In genomic region chr1:229041946-229042345, GRCh38 we compare ENCODE assay signal across 19 cellular contexts.
DNase-seq lines count a peak whose midpoint lies in the region; ATAC-seq and TF ChIP-seq lines count a peak whose summit lies in the region.
"Had no signal": no experiment of that assay in that cellular context is flagged by ENCODE, and none has a peak within 500 bp of the region (broad histone marks: within the 10 kb centered on the region; RNA-seq: fewer than 3 reads in every experiment).

No MANE protein-coding gene starts in this region.

- no peaks in the 10 kb centered on the region for H3K79me1 ChIP-seq in mesendoderm (ENCODE audit: low read length)

- no peaks in the 10 kb centered on the region for H3K9me3 ChIP-seq in right atrium auricular region
- peaks cover 7% of the 10 kb centered on the region for H3K9me3 ChIP-seq in endodermal cell (ENCODE audit: control insufficient read depth, low read length)
- H3K9me3 ChIP-seq: A549, Caco-2 had no signal

- H3K36me3 Mint-ChIP-seq in endodermal cell (ENCODE audit: low read depth) (no peaks in the 10 kb centered on the region), immature natural killer cell (peaks cover 3 to 4% (median 4%) of the 10 kb centered on the region in 3 donors)
- H3K36me3 Mint-ChIP-seq: CD8-positive, alpha-beta T cell had no signal

- TF ChIP-seq CTCF in right atrium auricular region (IDR thresholded peaks at IDR 0.05) (no peak), endodermal cell (conservative IDR thresholded peaks at IDR 0.05) (no peak)

- peak overlapping the region; percentile 23 for H3K27ac Mint-ChIP-seq in endodermal cell
- H3K27ac Mint-ChIP-seq in immature natural killer cell, result no peak overlapping the region
- H3K27ac Mint-ChIP-seq: B cell; CD4-positive, alpha-beta T cell; CD8-positive, alpha-beta T cell had no signal

- no peak for ATAC-seq in left cardiac atrium
- ATAC-seq: A549; CD8-positive, alpha-beta T cell had no signal

- H3K4me2 ChIP-seq in mesendoderm (ENCODE audit: low read length), result no peak overlapping the region
- H3K4me2 ChIP-seq: A549 had no signal

- no peak overlapping the region for H3K4ac ChIP-seq in mesendoderm (ENCODE audit: low read depth, low read length)

- no peaks in the 10 kb centered on the region for H3K9me3 Mint-ChIP-seq in endodermal cell
- H3K9me3 Mint-ChIP-seq in immature natural killer cell, result peaks cover 0 to 2% (median under 1%) of the 10 kb centered on the region in 6 donors
- H3K9me3 Mint-ChIP-seq: CD4-positive, alpha-beta T cell; CD8-positive, alpha-beta T cell had no signal

- H3K4me1 ChIP-seq in right atrium auricular region (no peaks in the 10 kb centered on the region), endodermal cell (ENCODE audit: control insufficient read depth, insufficient read depth, low read length) (no peaks in the 10 kb centered on the region), mesendoderm (ENCODE audit: control insufficient read depth, low read depth, low read length) (no peaks in the 10 kb centered on the region)
- H3K4me1 ChIP-seq: A549, Caco-2 had no signal

- no peak overlapping the region for H2BK5ac ChIP-seq in mesendoderm (ENCODE audit: low read length)

- H3K18ac ChIP-seq in mesendoderm (ENCODE audit: low read length), result no peak overlapping the region

- 76% methylated on average over 2 to 9 of the region's 9 CpGs for WGBS in endodermal cell (ENCODE audit: insufficient coverage in 1 of 2, insufficient read length in 1 of 2), 2 experiments
- no CpG with 5 or more reads among the region's 9 CpGs for WGBS in mesendoderm (ENCODE audit: extremely low coverage, insufficient coverage, low lambda C conversion rate)

- no peak overlapping the region for H2BK120ac ChIP-seq in mesendoderm (ENCODE audit: low read depth, low read length)

- intact Hi-C loops in left cardiac atrium (cut with DNase I), result no loop called here

- H3K27me3 Mint-ChIP-seq in endodermal cell (ENCODE audit: insufficient read depth) (peaks cover 12% of the 10 kb centered on the region), immature natural killer cell (ENCODE audit: low read depth in 3 of 3) (peaks cover 5 to 32% (median 10%) of the 10 kb centered on the region in 3 donors)
- H3K27me3 Mint-ChIP-seq: CD4-positive, alpha-beta T cell had no signal

- no peak overlapping the region for H2AK5ac ChIP-seq in mesendoderm (ENCODE audit: low read length)

- H4K8ac ChIP-seq in mesendoderm (ENCODE audit: low read depth, low read length), result no peak overlapping the region

- H3K4me3 ChIP-seq in right atrium auricular region (no peak overlapping the region), endodermal cell (ENCODE audit: low read length) (no peak overlapping the region), mesendoderm (ENCODE audit: low read length) (no peak overlapping the region)
- H3K4me3 ChIP-seq: A549; BLaER1 treated with 17β-estradiol and CSF1 and Interleukin-3, amounts not matched to agents 10 nM and 100 nM had no signal

- DNase-seq in right atrium auricular region (ENCODE audit: low spot score) (peak; percentile 21), left cardiac atrium (no peak), endodermal cell (peak; percentile 41), mesendoderm (peak; percentile 66), NCI-H146 (lab: John Stamatoyannopoulos, UW) (no peak), immature natural killer cell (no peak)
- no peak for DNase-seq in activated effector memory CD4-positive, alpha-beta T cell treated with anti-CD3 and anti-CD28 coated beads, Interleukin-2, amount 50 U/mL, for 16 hours
- DNase-seq: AML-193; Caco-2; Calu3; CD4-positive, alpha-beta T cell; CD8-positive, alpha-beta T cell; DMS79 treated with DMSO at 0.1 percent for 48 hours; GF-D8 had no signal

- no peak overlapping the region for H3K27ac ChIP-seq in right atrium auricular region
- H3K27ac ChIP-seq in endodermal cell (ENCODE audit: low read depth, low read length), result no peak overlapping the region
- H3K27ac ChIP-seq in mesendoderm (ENCODE audit: low read depth, low read length), result no peak overlapping the region
- H3K27ac ChIP-seq: 22Rv1; A549; BLaER1 treated with 17β-estradiol and CSF1 and Interleukin-3, amounts not matched to agents 10 nM and 100 nM; C4-2B had no signal

- no peaks in the 10 kb centered on the region for H3K79me2 ChIP-seq in mesendoderm (ENCODE audit: control insufficient read depth, insufficient read depth, low read length)

- no peak overlapping the region for H2BK15ac ChIP-seq in mesendoderm (replicated peaks; ENCODE audit: low read depth)

- H3K27me3 ChIP-seq in right atrium auricular region (no peaks in the 10 kb centered on the region), endodermal cell (ENCODE audit: control insufficient read depth, insufficient read depth, low read length, poor library complexity, severe bottlenecking) (no peaks in the 10 kb centered on the region), mesendoderm (ENCODE audit: insufficient read depth, low read length, poor library complexity) (no peaks in the 10 kb centered on the region)

- no peak overlapping the region for H3K56ac ChIP-seq in mesendoderm (ENCODE audit: low read length)

- H3K4me3 Mint-ChIP-seq in endodermal cell (no peak overlapping the region), immature natural killer cell (no peak overlapping the region)
- H3K4me3 Mint-ChIP-seq: B cell; CD4-positive, alpha-beta T cell; CD8-positive, alpha-beta T cell had no signal

- H3K36me3 ChIP-seq in right atrium auricular region (no peaks in the 10 kb centered on the region), endodermal cell (ENCODE audit: control insufficient read depth, insufficient read depth, low read length) (no peaks in the 10 kb centered on the region), mesendoderm (ENCODE audit: control insufficient read depth, insufficient read depth, low read length) (no peaks in the 10 kb centered on the region)
- H3K36me3 ChIP-seq: BLaER1 treated with 17β-estradiol and CSF1 and Interleukin-3, amounts not matched to agents 10 nM and 100 nM had no signal

- H3K9ac ChIP-seq in endodermal cell (ENCODE audit: extremely low read depth, low read length, poor library complexity, severe bottlenecking) (no peak overlapping the region), mesendoderm (ENCODE audit: low read length) (no peak overlapping the region)
- H3K9ac ChIP-seq: BLaER1 treated with 17β-estradiol and CSF1 and Interleukin-3, amounts not matched to agents 10 nM and 100 nM had no signal

- H3K4me1 Mint-ChIP-seq in endodermal cell (peaks cover 16% of the 10 kb centered on the region), immature natural killer cell (peaks cover 5 to 10% of the 10 kb centered on the region in 2 donors)

- no peak overlapping the region for H4K5ac ChIP-seq in mesendoderm (ENCODE audit: low read length)

- H3K23ac ChIP-seq in mesendoderm (ENCODE audit: low read length), result no peak overlapping the region

Comparison
In these comparisons a context has a peak if more than half of its experiments do, and no peak if none do; other contexts are left out.
1. DNase-seq: peak in right atrium auricular region (single experiment), endodermal cell (single experiment) and mesendoderm (single experiment); none in left cardiac atrium (single experiment), activated effector memory CD4-positive, alpha-beta T cell treated with anti-CD3 and anti-CD28 coated beads, Interleukin-2, amount 50 U/mL, for 16 hours (single experiment), NCI-H146 (single experiment) and immature natural killer cell (0 of 3).